ENCODE assay signal across 12 cellular contexts in genomic region chr11:68302256-68303054, GRCh38. TPM values are rescaled to one million over a fixed set of nuclear protein-coding genes. Genes with fewer than 3 reads are reported as not detected.
DNase-seq lines count a peak whose midpoint lies in the region; ATAC-seq, FAIRE-seq and TF ChIP-seq lines count a peak whose summit lies in the region.
"Had no signal": no experiment of that assay in that cellular context is flagged by ENCODE, and none has a peak within 500 bp of the region (broad histone marks: within the 10 kb centered on the region; RNA-seq: fewer than 3 reads in every experiment).

No MANE protein-coding gene starts in this region.

- no peak for ATAC-seq in T-cell (replicated peaks in 1 of 4)
- ATAC-seq: GM23338; natural killer cell treated with Interleukin-12 subunit alpha and Interleukin-12 subunit beta and Interleukin-15 and Interleukin-18, amount 100 ng/mL, for 72 hours; stimulated activated effector memory CD8-positive, alpha-beta T cell treated with anti-CD3 and anti-CD28 coated beads, Interleukin-12 subunit alpha, Interleukin-12 subunit beta, amount 100 ng/mL, for 72 hours had no signal

- CTCF ChIA-PET in T-cell (lab: Charles Lee) = interaction anchor here in 1 of 2 donors (1.4 kb wide), 1 partner anchor 45 kb away, joined by 3 read pairs; no protein-coding TSS in a partner anchor

- no peak overlapping the region for H3K27ac Mint-ChIP-seq in T-cell
- H3K27ac Mint-ChIP-seq: activated CD4-positive, alpha-beta T cell treated with anti-CD3 and anti-CD28 coated beads, Interleukin-2, amount 10 ng/mL, durations not matched to agents 24 days and 14 days; GM23338; natural killer cell treated with Interleukin-12 subunit alpha and Interleukin-12 subunit beta and Interleukin-15 and Interleukin-18, amount 100 ng/mL, for 72 hours; stimulated activated effector memory CD8-positive, alpha-beta T cell treated with anti-CD3 and anti-CD28 coated beads, Interleukin-12 subunit alpha, Interleukin-12 subunit beta, amount 100 ng/mL, for 72 hours had no signal

- H3K27me3 ChIP-seq in bronchial epithelial cell (ENCODE audit: control insufficient read depth, insufficient read depth, low read length) (no peaks in the 10 kb centered on the region), left ventricle myocardium inferior (ENCODE audit: low read depth) (no peaks in the 10 kb centered on the region)

- no peak overlapping the region for H3K4me3 Mint-ChIP-seq in T-cell
- H3K4me3 Mint-ChIP-seq: activated CD4-positive, alpha-beta T cell treated with anti-CD3 and anti-CD28 coated beads, Interleukin-2, amount 10 ng/mL, durations not matched to agents 24 days and 14 days; GM23338; natural killer cell treated with Interleukin-12 subunit alpha and Interleukin-12 subunit beta and Interleukin-15 and Interleukin-18, amount 100 ng/mL, for 72 hours; stimulated activated effector memory CD8-positive, alpha-beta T cell treated with anti-CD3 and anti-CD28 coated beads, Interleukin-12 subunit alpha, Interleukin-12 subunit beta, amount 100 ng/mL, for 72 hours had no signal

- H3K9me3 ChIP-seq in left ventricle myocardium inferior (replicated peaks) = no peaks in the 10 kb centered on the region

- peaks cover 17% of the 10 kb centered on the region for H3K4me1 ChIP-seq in left ventricle myocardium inferior

- no peak overlapping the region for H3K27ac ChIP-seq in left ventricle myocardium inferior (replicated peaks)

- H3K27me3 Mint-ChIP-seq in T-cell = no peaks in the 10 kb centered on the region
- H3K27me3 Mint-ChIP-seq: activated CD4-positive, alpha-beta T cell treated with anti-CD3 and anti-CD28 coated beads, Interleukin-2, amount 10 ng/mL, durations not matched to agents 24 days and 14 days; natural killer cell treated with Interleukin-12 subunit alpha and Interleukin-12 subunit beta and Interleukin-15 and Interleukin-18, amount 100 ng/mL, for 72 hours had no signal

- no peaks in the 10 kb centered on the region for H3K36me3 Mint-ChIP-seq in T-cell
- H3K36me3 Mint-ChIP-seq: natural killer cell treated with Interleukin-12 subunit alpha and Interleukin-12 subunit beta and Interleukin-15 and Interleukin-18, amount 100 ng/mL, for 72 hours; stimulated activated effector memory CD8-positive, alpha-beta T cell treated with anti-CD3 and anti-CD28 coated beads, Interleukin-12 subunit alpha, Interleukin-12 subunit beta, amount 100 ng/mL, for 72 hours had no signal

- TF ChIP-seq CTCF in bronchial epithelial cell (IDR thresholded peaks at IDR 0.05; ENCODE audit: insufficient read depth, low read length, severe bottlenecking) (no peak), left ventricle myocardium inferior (IDR thresholded peaks at IDR 0.05; ENCODE audit: borderline replicate concordance) (no peak)

- no peak for FAIRE-seq in bronchial epithelial cell (lab: Jason Lieb, UNC)

- DNase-seq in EL (peak; percentile 52), NCI-H146 treated with DMSO at 0.1 percent for 48 hours (lab: John Stamatoyannopoulos, UW; ENCODE audit: unreplicated experiment) (peak; percentile 24), bronchial epithelial cell (ENCODE audit: low read depth) (peak; percentile 54), posterior vena cava (ENCODE audit: low spot score) (peak; percentile 68), T-cell (no peak), superior temporal gyrus (ENCODE audit: extremely low spot score) (no peak), left ventricle myocardium inferior (no peak)
- DNase-seq: activated CD4-positive, alpha-beta T cell treated with anti-CD3 and anti-CD28 coated beads, Interleukin-2, amount 10 ng/mL, durations not matched to agents 24 days and 14 days; activated naive CD4-positive, alpha-beta T cell had no signal

- peaks cover 0 to 2% (median 1%) of the 10 kb centered on the region in 3 donors for H3K4me1 Mint-ChIP-seq in T-cell
- H3K4me1 Mint-ChIP-seq: GM23338 had no signal

- POLR2A ChIA-PET in T-cell (lab: Charles Lee) = interaction anchor here in 1 of 2 donors (0.6 kb wide), 1 partner anchor 176 kb away, joined by 6 read pairs; no protein-coding TSS in a partner anchor

- H3K4me3 ChIP-seq in bronchial epithelial cell (ENCODE audit: low read depth, low read length) (no peak overlapping the region), left ventricle myocardium inferior (no peak overlapping the region)
- H3K4me3 ChIP-seq: GM23338 had no signal

- no peaks in the 10 kb centered on the region for H3K36me3 ChIP-seq in bronchial epithelial cell (ENCODE audit: control insufficient read depth, insufficient read depth, low read length)
- H3K36me3 ChIP-seq in left ventricle myocardium inferior = no peaks in the 10 kb centered on the region

- intact Hi-C loops in posterior vena cava (cut with DNase I) (no loop called here), left ventricle myocardium inferior (cut with micrococcal nuclease) (no loop called here)

- H3K9me3 Mint-ChIP-seq in T-cell = peaks cover 0 to 3% (median 0%) of the 10 kb centered on the region in 3 donors
- H3K9me3 Mint-ChIP-seq: activated CD4-positive, alpha-beta T cell treated with anti-CD3 and anti-CD28 coated beads, Interleukin-2, amount 10 ng/mL, durations not matched to agents 24 days and 14 days; natural killer cell treated with Interleukin-12 subunit alpha and Interleukin-12 subunit beta and Interleukin-15 and Interleukin-18, amount 100 ng/mL, for 72 hours; stimulated activated effector memory CD8-positive, alpha-beta T cell treated with anti-CD3 and anti-CD28 coated beads, Interleukin-12 subunit alpha, Interleukin-12 subunit beta, amount 100 ng/mL, for 72 hours had no signal

RNA-seq across cellular contexts. Expression of gene LRP5, which starts 9.9 kb away (rescaled TPM):
- total RNA-seq in bronchial epithelial cell = 17.0 and 21.6 TPM in 2 replicates
- total RNA-seq in posterior vena cava = 10 to 100 TPM; 46.2 to 48.5 TPM
- total RNA-seq in T-cell = 10 to 100 TPM in 1 of 5 donors, 1 to 10 TPM in 4; 1.8 to 11.3 (median 7.0) TPM
- 54.7 TPM for total RNA-seq in left ventricle myocardium inferior

RNA-seq across cellular contexts. Expression of gene C11orf24, which starts 30.7 kb away (rescaled TPM):
- 13.2 and 18.3 TPM in 2 replicates for total RNA-seq in bronchial epithelial cell
- 10 to 100 TPM; 67.2 to 74.9 TPM for total RNA-seq in posterior vena cava
- 10 to 100 TPM in 4 of 5 donors, 1 to 10 TPM in 1; 9.5 to 25.3 (median 21.4) TPM for total RNA-seq in T-cell
- total RNA-seq in left ventricle myocardium inferior = 28.6 TPM

Comparison
In these comparisons a context has a peak if more than half of its experiments do, and no peak if none do; other contexts are left out.
1. DNase-seq: peak in EL (single experiment), NCI-H146 treated with DMSO at 0.1 percent for 48 hours (single experiment), bronchial epithelial cell (single experiment) and posterior vena cava (single experiment); none in T-cell (0 of 34), superior temporal gyrus (single experiment) and left ventricle myocardium inferior (single experiment).